In the genomic region with DNA sequence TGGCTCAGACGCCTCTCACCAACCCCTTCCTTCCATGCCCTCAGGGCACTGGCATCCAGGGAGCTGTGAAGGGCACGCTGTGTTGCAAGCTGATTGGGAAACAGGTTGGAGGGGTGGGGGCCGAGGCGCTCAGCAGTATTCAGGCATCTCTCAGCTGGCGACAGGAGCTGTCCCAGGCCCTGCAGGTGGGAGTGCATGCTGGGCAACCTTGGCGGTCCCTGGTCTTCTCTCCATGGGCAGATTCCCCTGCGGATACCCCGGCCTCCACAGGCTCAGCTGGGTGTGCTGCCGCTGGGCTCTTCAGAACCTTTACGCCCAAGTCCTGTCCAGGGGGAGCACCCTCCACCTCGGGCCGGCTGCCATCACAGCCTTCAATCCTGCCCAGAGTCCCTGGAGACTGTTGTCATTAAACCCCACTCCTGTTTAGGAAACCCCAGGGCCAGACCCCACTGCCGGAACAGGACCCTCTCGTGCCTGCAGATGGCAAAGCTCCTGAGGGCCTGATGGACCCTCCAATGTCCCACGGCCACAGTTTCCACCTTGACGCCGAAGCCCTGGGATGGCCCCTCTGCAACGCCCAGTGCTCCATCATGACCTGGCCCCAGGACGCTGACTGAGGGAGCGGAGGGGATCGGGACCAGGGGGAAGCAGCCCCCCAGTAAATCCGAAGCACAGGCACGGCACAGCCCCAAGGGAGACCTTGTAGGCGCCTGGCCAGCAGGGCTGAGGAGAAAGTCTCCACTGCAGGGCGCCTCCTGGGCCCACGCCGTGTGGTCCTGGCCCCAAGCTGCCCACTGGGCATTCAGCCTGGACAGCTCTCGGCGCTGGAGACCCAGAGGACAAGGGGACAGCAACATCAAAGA, we compare ENCODE assay signal across 17 cellular contexts. TPM values are rescaled to one million over a fixed set of nuclear protein-coding genes. Genes with fewer than 3 reads are reported as not detected.
DNase-seq lines count a peak whose midpoint lies in the region; ATAC-seq and TF ChIP-seq lines count a peak whose summit lies in the region.
"Had no signal": no experiment of that assay in that cellular context is flagged by ENCODE, and none has a peak within 500 bp of the region (broad histone marks: within the 10 kb centered on the region; RNA-seq: fewer than 3 reads in every experiment).

No MANE protein-coding gene starts in this region.

- H3K36me3 ChIP-seq in BLaER1 treated with 17β-estradiol and CSF1 and Interleukin-3, amounts not matched to agents 10 nM and 100 nM: no peaks in the 10 kb centered on the region

- H3K27ac ChIP-seq in BLaER1 treated with 17β-estradiol and CSF1 and Interleukin-3, amounts not matched to agents 10 nM and 100 nM: no peak overlapping the region
- H3K27ac ChIP-seq: parathyroid adenoma had no signal

- no peaks in the 10 kb centered on the region for H3K9me3 Mint-ChIP-seq in progenitor cell of endocrine pancreas (ENCODE audit: low read depth)
- H3K9me3 Mint-ChIP-seq: CD4-positive, alpha-beta memory T cell; GM23338; stimulated activated naive CD8-positive, alpha-beta T cell treated with anti-CD3 and anti-CD28 coated beads, Interleukin-15, amount 100 ng/mL, for 72 hours had no signal

- no peaks in the 10 kb centered on the region for H3K36me3 Mint-ChIP-seq in progenitor cell of endocrine pancreas (ENCODE audit: insufficient read depth)
- H3K36me3 Mint-ChIP-seq: CD4-positive, alpha-beta memory T cell had no signal

- H3K9me3 ChIP-seq in BLaER1 treated with 17β-estradiol and CSF1 and Interleukin-3, amounts not matched to agents 10 nM and 100 nM (replicated peaks in 1 of 11): no peaks in the 10 kb centered on the region

- no peak overlapping the region for H3K4me3 ChIP-seq in BLaER1 treated with 17β-estradiol and CSF1 and Interleukin-3, amounts not matched to agents 10 nM and 100 nM
- H3K4me3 ChIP-seq in epithelial cell of esophagus (ENCODE audit: low read length): no peak overlapping the region
- H3K4me3 ChIP-seq: GM23338 had no signal

- TF ChIP-seq CTCF in epithelial cell of esophagus (IDR thresholded peaks at IDR 0.05; ENCODE audit: insufficient read depth, low read depth, low read length, missing control alignments) (no peak), progenitor cell of endocrine pancreas (IDR thresholded peaks at IDR 0.05; ENCODE audit: unreplicated experiment) (no peak)

- peaks cover 9% of the 10 kb centered on the region for H3K27me3 Mint-ChIP-seq in progenitor cell of endocrine pancreas
- H3K27me3 Mint-ChIP-seq: CD4-positive, alpha-beta memory T cell had no signal

- peak; percentile 44 to 49 for DNase-seq in AML-193 (lab: John Stamatoyannopoulos, UW)
- DNase-seq in epithelial cell of esophagus (ENCODE audit: low read depth): peak; percentile 34
- peak; percentile 92 for DNase-seq in mesenteric fat pad (ENCODE audit: low spot score)
- DNase-seq in T-helper 2 cell: no peak
- no peak for DNase-seq in progenitor cell of endocrine pancreas (ENCODE audit: low spot score, unreplicated experiment)
- DNase-seq: activated CD4-positive, alpha-beta T cell treated with anti-CD3 and anti-CD28 coated beads, Interleukin-2, amount 50 U/mL, for 48 hours; activated gamma-delta T cell treated with Interleukin-2 at 50 U/mL for 16 hours; effector memory CD4-positive, alpha-beta T cell; IMR-90; NCI-H1048; stimulated activated naive CD8-positive, alpha-beta T cell treated with anti-CD3 and anti-CD28 coated beads, Interleukin-15, amount 100 ng/mL, for 72 hours had no signal

- peaks cover 0 to 16% (median 10%) of the 10 kb centered on the region in 10 experiments; a peak in 13 of 20 replicates for H3K4me1 ChIP-seq in BLaER1 treated with 17β-estradiol and CSF1 and Interleukin-3, amounts not matched to agents 10 nM and 100 nM
- H3K4me1 ChIP-seq: parathyroid adenoma had no signal

- H3K9ac ChIP-seq in BLaER1 treated with 17β-estradiol and CSF1 and Interleukin-3, amounts not matched to agents 10 nM and 100 nM: 0 out of 22 replicates have a peak overlapping the region, but pooled peaks of 1 of the 11 experiments have one; percentile 24
- H3K9ac ChIP-seq: parathyroid adenoma had no signal

- 0 out of 22 replicates have a peak, but pooled peaks cover 0 to 4% (median 0%) of the 10 kb centered on the region in 11 experiments for H3K27me3 ChIP-seq in BLaER1 treated with 17β-estradiol and CSF1 and Interleukin-3, amounts not matched to agents 10 nM and 100 nM

- peaks cover 0 to 24% (median 0%) of the 10 kb centered on the region in 11 experiments; a peak in 6 of 22 replicates for H4K20me1 ChIP-seq in BLaER1 treated with 17β-estradiol and CSF1 and Interleukin-3, amounts not matched to agents 10 nM and 100 nM

- H3K27ac Mint-ChIP-seq in progenitor cell of endocrine pancreas: no peak overlapping the region
- H3K27ac Mint-ChIP-seq: CD4-positive, alpha-beta memory T cell; GM23338; stimulated activated naive CD8-positive, alpha-beta T cell treated with anti-CD3 and anti-CD28 coated beads, Interleukin-15, amount 100 ng/mL, for 72 hours had no signal

- ATAC-seq in GM21423 (IDR thresholded peaks at IDR 0.05; ENCODE audit: unreplicated experiment) (no peak), HG02588 (IDR thresholded peaks at IDR 0.05; ENCODE audit: unreplicated experiment) (no peak)
- ATAC-seq: GM23338; stimulated activated naive CD8-positive, alpha-beta T cell treated with anti-CD3 and anti-CD28 coated beads, Interleukin-15, amount 100 ng/mL, for 72 hours had no signal

- no peak overlapping the region for H3K4me3 Mint-ChIP-seq in progenitor cell of endocrine pancreas (ENCODE audit: low read depth)
- H3K4me3 Mint-ChIP-seq: CD4-positive, alpha-beta memory T cell; GM23338; stimulated activated naive CD8-positive, alpha-beta T cell treated with anti-CD3 and anti-CD28 coated beads, Interleukin-15, amount 100 ng/mL, for 72 hours had no signal

- no peaks in the 10 kb centered on the region for H3K4me1 Mint-ChIP-seq in progenitor cell of endocrine pancreas (ENCODE audit: low read depth)
- H3K4me1 Mint-ChIP-seq: CD4-positive, alpha-beta memory T cell; GM23338; stimulated activated naive CD8-positive, alpha-beta T cell treated with anti-CD3 and anti-CD28 coated beads, Interleukin-15, amount 100 ng/mL, for 72 hours had no signal

- H3K4me2 ChIP-seq in BLaER1 treated with 17β-estradiol and CSF1 and Interleukin-3, amounts not matched to agents 10 nM and 100 nM: peak overlapping the region in 8 of 11 experiments; percentile 19 to 62 (median 45); a peak in 14 of 22 replicates
- H3K4me2 ChIP-seq: GM23338 had no signal

RNA-seq across cellular contexts. Expression of a gene that starts 9.3 kb away (rescaled TPM):
- total RNA-seq in mesenteric fat pad (5.4 TPM), progenitor cell of endocrine pancreas (2.6 and 2.9 TPM in 2 replicates)

Comparison
In these comparisons a context has a peak if more than half of its experiments do, and no peak if none do; other contexts are left out.
1. DNase-seq: peak in AML-193 (2 of 2), epithelial cell of esophagus (single experiment) and mesenteric fat pad (single experiment); none in T-helper 2 cell (0 of 5) and progenitor cell of endocrine pancreas (single experiment).